In genomic region chr2:159622966-159623365, GRCh38 we compare ENCODE assay signal across 8 cellular contexts.
"Had no signal": no experiment of that assay in that cellular context is flagged by ENCODE, and none has a peak within 500 bp of the region (broad histone marks: within the 10 kb centered on the region; RNA-seq: fewer than 3 reads in every experiment).

No MANE protein-coding gene starts in this region.

- H3K36me3 Mint-ChIP-seq: IgD-negative memory B cell had no signal

- DNase-seq: GM23248, GOT3, H7, KG1 had no signal

- H3K27ac Mint-ChIP-seq: IgD-negative memory B cell had no signal

- FAIRE-seq: HTR-8/SVneo had no signal

- H3K9me3 Mint-ChIP-seq: IgD-negative memory B cell had no signal

- ATAC-seq: HCT116 had no signal

- H3K4me1 Mint-ChIP-seq: IgD-negative memory B cell had no signal

- H3K36me3 ChIP-seq: HAP-1 had no signal

- H2AFZ ChIP-seq: GM23248 had no signal

- H3K27ac ChIP-seq: GM23248 had no signal

- H3K9me3 ChIP-seq: HAP-1 had no signal

- H3K4me3 ChIP-seq: GM23248, HAP-1 had no signal

- H3K27me3 Mint-ChIP-seq: IgD-negative memory B cell had no signal

- H3K9ac ChIP-seq: GM23248 had no signal

- H3K4me3 Mint-ChIP-seq: IgD-negative memory B cell had no signal
